ENCODE assay signal across 17 cellular contexts in the genomic region with DNA sequence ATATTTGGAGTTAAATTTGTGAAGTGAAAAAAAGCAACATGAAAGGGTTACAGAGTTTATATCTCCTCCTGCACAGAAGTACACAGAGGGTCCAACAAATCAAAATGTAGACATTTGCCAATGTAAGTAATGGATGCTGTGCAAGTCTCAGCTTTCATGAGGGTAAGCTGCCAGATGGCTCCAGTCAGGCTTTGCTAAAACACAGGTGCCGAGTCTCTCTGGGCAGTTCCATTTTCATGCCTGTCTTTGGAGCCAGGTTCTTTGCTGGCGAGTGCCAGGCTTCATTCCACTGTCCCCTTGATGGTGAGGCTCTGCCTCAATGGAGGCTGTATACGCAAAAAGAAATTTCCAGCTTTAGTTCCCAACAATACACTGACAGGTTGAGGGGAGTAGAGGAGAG.
"Had no signal": no experiment of that assay in that cellular context is flagged by ENCODE, and none has a peak within 500 bp of the region (broad histone marks: within the 10 kb centered on the region; RNA-seq: fewer than 3 reads in every experiment).

No MANE protein-coding gene starts in this region.

- DNase-seq: activated T-cell treated with anti-CD3 and anti-CD28 coated beads, Interleukin-2, amount 50 U/mL, for 24 hours; adrenal gland; central memory CD4-positive, alpha-beta T cell; glutamatergic neuron; hippocampal formation; kidney glomerular epithelial cell; left ventricle myocardium inferior; mammary epithelial cell; natural killer cell; ovary; psoas muscle; right cardiac atrium; stimulated activated CD4-positive, alpha-beta T cell treated with anti-CD3 and anti-CD28 coated beads, Interleukin-4, amount 100 ng/mL, for 4 hours; stimulated activated naive CD8-positive, alpha-beta T cell treated with anti-CD3 and anti-CD28 coated beads, Interleukin-15, Interleukin-2, amounts not matched to agents 100 U/mL and 50 U/mL, for 24 hours; T-helper 9 cell; thyroid gland; upper lobe of right lung had no signal
